Comparison of ENCODE assay signal across 8 cellular contexts in the genomic region with DNA sequence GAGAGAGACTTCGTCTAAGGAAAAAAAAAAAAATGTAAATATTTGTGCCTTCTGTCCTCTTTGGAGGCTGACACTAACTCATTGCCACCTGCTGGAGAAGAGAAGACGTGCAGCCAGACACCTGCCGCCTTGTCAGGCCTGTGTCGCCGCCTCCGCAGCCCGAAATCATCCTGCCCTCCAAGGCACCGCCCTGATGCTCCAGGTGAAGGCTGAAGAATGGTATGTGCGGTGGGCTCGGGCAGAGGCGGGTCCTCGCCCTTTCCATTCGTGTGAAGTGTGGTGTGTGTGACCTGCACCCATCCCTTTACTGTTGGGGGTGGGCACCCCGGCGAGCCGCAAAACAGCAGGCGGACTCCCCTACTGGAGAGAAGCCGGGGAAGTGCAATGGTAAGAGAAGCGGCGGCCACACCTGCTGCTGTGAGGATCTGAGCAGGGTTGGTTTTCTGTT.
DNase-seq lines count a peak whose midpoint lies in the region; ATAC-seq and TF ChIP-seq lines count a peak whose summit lies in the region.

No MANE protein-coding gene starts in this region.

- no peak overlapping the region for H3K4me2 ChIP-seq in KMS-11

- in situ Hi-C loops in astrocyte of the cerebellum (cut with HindIII; ENCODE audit: low sequenced_read_pairs): no loop called here

- ATAC-seq in GM19395 (IDR thresholded peaks at IDR 0.05; ENCODE audit: unreplicated experiment) (peak; percentile 89), GM21423 (IDR thresholded peaks at IDR 0.05; ENCODE audit: unreplicated experiment) (no peak)

- no peaks in the 10 kb centered on the region for H3K36me3 ChIP-seq in KMS-11 (ENCODE audit: insufficient read depth)
- H3K36me3 ChIP-seq in iPS DF 6.9 (ENCODE audit: control insufficient read depth, insufficient read depth, low read length): no peaks in the 10 kb centered on the region

- H3K9me3 Mint-ChIP-seq in T-helper 2 cell treated with Interferon-gamma antibody and Interleukin-4, amounts not matched to agents 5 μg/mL and 100 μg/mL, for 36 hours: no peaks in the 10 kb centered on the region

- H3K4me1 ChIP-seq in KMS-11 (ENCODE audit: low read depth, poor library complexity, severe bottlenecking) (no peaks in the 10 kb centered on the region), iPS DF 6.9 (ENCODE audit: control insufficient read depth, insufficient read depth, low read length) (no peaks in the 10 kb centered on the region)

- H3K4me1 Mint-ChIP-seq in T-helper 2 cell treated with Interferon-gamma antibody and Interleukin-4, amounts not matched to agents 5 μg/mL and 100 μg/mL, for 36 hours (ENCODE audit: low read depth): peaks cover 6% of the 10 kb centered on the region

- WGBS in iPS DF 6.9 (ENCODE audit: insufficient coverage, insufficient read length): no CpG with 5 or more reads among the region's 20 CpGs

- peak overlapping the region; percentile 63 for H3K4me3 Mint-ChIP-seq in T-helper 2 cell treated with Interferon-gamma antibody and Interleukin-4, amounts not matched to agents 5 μg/mL and 100 μg/mL, for 36 hours

- no peaks in the 10 kb centered on the region for H4K20me1 ChIP-seq in KMS-11 (ENCODE audit: insufficient read depth)

- no peaks in the 10 kb centered on the region for H3K79me2 ChIP-seq in KMS-11 (ENCODE audit: insufficient read depth, low read depth)

- no peak overlapping the region for H2AFZ ChIP-seq in KMS-11 (ENCODE audit: low read depth)

- H3K4me3 ChIP-seq in KMS-11 (IDR thresholded peaks at IDR 0.05; ENCODE audit: insufficient read depth, low read depth, low read length) (no peak overlapping the region), astrocyte of the cerebellum (ENCODE audit: low read depth, low read length) (no peak overlapping the region), iPS DF 6.9 (ENCODE audit: low read length) (peak overlapping the region; percentile 75; the same call in 1 of the 2 replicates)

- peak overlapping the region; percentile 20 for H3K27ac Mint-ChIP-seq in T-helper 2 cell treated with Interferon-gamma antibody and Interleukin-4, amounts not matched to agents 5 μg/mL and 100 μg/mL, for 36 hours

- TF ChIP-seq CTCF in KMS-11 (conservative IDR thresholded peaks at IDR 0.05; ENCODE audit: low read depth, low read length) (peak; percentile 62), astrocyte of the cerebellum (IDR thresholded peaks at IDR 0.05; ENCODE audit: low read depth, low read length, missing control alignments) (peak; percentile 60)

- DNase-seq in Ammon's horn (ENCODE audit: low spot score) (peak; percentile 35), astrocyte of the cerebellum (ENCODE audit: low read depth) (peak; percentile 13), iPS DF 6.9 (ENCODE audit: low read depth, low spot score) (peak; percentile 66)
- DNase-seq in T-helper 2 cell treated with Interferon-gamma antibody and Interleukin-4, amounts not matched to agents 5 μg/mL and 100 μg/mL, for 36 hours (ENCODE audit: low spot score): peak; percentile 56
- peak; percentile 58 for DNase-seq in stimulated activated CD4-positive, alpha-beta T cell treated with anti-CD3 and anti-CD28 coated beads, Interleukin-12 subunit alpha, Interleukin-12 subunit beta, amount 100 ng/mL, for 4 hours

- H3K9ac ChIP-seq in KMS-11: no peak overlapping the region

- H3K27me3 ChIP-seq in KMS-11 (ENCODE audit: insufficient read depth, low read depth) (no peaks in the 10 kb centered on the region), iPS DF 6.9 (ENCODE audit: control insufficient read depth, insufficient read depth, low read length) (no peaks in the 10 kb centered on the region; the same call in 1 of the 2 replicates)

- no peaks in the 10 kb centered on the region for H3K9me3 ChIP-seq in iPS DF 6.9 (ENCODE audit: control insufficient read depth, insufficient read depth, low read length)

- H3K27me3 Mint-ChIP-seq in T-helper 2 cell treated with Interferon-gamma antibody and Interleukin-4, amounts not matched to agents 5 μg/mL and 100 μg/mL, for 36 hours (ENCODE audit: low read depth): peaks cover 9% of the 10 kb centered on the region

- H3K27ac ChIP-seq in KMS-11: no peak overlapping the region
- no peak overlapping the region for H3K27ac ChIP-seq in iPS DF 6.9 (ENCODE audit: low read length)

- H3K36me3 Mint-ChIP-seq in T-helper 2 cell treated with Interferon-gamma antibody and Interleukin-4, amounts not matched to agents 5 μg/mL and 100 μg/mL, for 36 hours (ENCODE audit: low read depth): no peaks in the 10 kb centered on the region

Comparison
In these comparisons a context has a peak if more than half of its experiments do, and no peak if none do; other contexts are left out.
1. DNase-seq: peak in every context shown above with its lines; median percentile 66 in iPS DF 6.9; 58 in stimulated activated CD4-positive, alpha-beta T cell treated with anti-CD3 and anti-CD28 coated beads, Interleukin-12 subunit alpha, Interleukin-12 subunit beta, amount 100 ng/mL, for 4 hours; 56 in T-helper 2 cell treated with Interferon-gamma antibody and Interleukin-4, amounts not matched to agents 5 μg/mL and 100 μg/mL, for 36 hours; 35 in Ammon's horn; 13 in astrocyte of the cerebellum.